1 cellular context compared by ENCODE assay signal in the genomic region with DNA sequence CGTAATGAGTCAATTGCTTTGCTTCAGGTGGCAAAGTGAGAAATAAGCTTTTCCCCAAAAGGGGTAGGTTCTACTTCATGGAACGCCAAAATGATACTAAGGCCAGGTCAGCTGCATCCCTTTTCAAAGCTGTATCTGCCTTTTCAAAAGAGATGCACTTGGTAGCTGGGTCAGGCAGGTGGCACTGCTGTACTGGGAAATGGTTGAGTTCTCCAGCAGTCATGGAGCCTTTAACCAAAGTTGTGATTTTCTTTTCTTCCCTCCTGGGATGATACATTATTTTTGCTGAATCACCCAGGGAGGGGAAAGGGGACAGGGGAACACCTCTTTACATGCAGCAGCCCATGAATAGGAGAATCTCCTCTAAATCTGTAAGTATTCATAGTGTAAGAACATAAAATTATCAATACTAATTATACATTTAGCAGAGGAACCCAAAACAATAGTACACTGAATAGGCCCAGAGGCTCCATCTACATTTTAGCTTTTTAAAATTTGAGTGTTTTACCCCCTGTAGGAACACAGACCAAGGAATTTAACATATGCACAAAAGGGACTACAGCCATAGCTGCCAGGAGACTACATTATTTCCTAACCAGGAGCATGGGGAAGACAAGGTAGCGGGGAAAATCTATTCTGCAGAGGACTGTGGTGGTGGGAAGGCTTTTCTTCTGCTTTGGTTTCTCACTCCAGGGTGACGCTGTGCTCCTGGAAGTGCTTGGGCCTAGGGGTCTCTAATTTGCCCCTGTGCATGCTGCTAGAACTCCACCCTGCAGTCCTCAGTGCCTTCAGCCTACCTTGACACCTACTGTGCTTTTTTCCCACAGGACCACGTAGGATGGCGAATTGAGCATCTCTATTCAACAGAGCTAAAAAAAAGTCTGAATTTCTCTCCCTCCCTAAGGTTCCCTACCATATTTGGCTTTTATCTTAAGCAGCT.
TF ChIP-seq lines count a peak whose summit lies in the region.

No MANE protein-coding gene starts in this region.

TF ChIP-seq in SK-N-SH treated with all-trans-retinoic acid at 6 μM for 48 hours, 23 proteins besides CTCF, POLR2A, EP300 and RAD21 (continued from another document):
- TF ChIP-seq, protein P1, sequence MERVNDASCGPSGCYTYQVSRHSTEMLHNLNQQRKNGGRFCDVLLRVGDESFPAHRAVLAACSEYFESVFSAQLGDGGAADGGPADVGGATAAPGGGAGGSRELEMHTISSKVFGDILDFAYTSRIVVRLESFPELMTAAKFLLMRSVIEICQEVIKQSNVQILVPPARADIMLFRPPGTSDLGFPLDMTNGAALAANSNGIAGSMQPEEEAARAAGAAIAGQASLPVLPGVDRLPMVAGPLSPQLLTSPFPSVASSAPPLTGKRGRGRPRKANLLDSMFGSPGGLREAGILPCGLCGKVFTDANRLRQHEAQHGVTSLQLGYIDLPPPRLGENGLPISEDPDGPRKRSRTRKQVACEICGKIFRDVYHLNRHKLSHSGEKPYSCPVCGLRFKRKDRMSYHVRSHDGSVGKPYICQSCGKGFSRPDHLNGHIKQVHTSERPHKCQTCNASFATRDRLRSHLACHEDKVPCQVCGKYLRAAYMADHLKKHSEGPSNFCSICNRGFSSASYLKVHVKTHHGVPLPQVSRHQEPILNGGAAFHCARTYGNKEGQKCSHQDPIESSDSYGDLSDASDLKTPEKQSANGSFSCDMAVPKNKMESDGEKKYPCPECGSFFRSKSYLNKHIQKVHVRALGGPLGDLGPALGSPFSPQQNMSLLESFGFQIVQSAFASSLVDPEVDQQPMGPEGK (CRISPR knock-in tag; IDR thresholded peaks at IDR 0.05; ENCODE audit: borderline replicate concordance): no peak
- TF ChIP-seq TCF4 (CRISPR knock-in tag; IDR thresholded peaks at IDR 0.05; ENCODE audit: borderline replicate concordance): no peak
- no peak for TF ChIP-seq BACH2 (CRISPR knock-in tag; IDR thresholded peaks at IDR 0.05; ENCODE audit: borderline replicate concordance)
- TF ChIP-seq GLIS3 (CRISPR knock-in tag; IDR thresholded peaks at IDR 0.05): no peak
